23 cellular contexts compared by ENCODE assay signal in the genomic region with DNA sequence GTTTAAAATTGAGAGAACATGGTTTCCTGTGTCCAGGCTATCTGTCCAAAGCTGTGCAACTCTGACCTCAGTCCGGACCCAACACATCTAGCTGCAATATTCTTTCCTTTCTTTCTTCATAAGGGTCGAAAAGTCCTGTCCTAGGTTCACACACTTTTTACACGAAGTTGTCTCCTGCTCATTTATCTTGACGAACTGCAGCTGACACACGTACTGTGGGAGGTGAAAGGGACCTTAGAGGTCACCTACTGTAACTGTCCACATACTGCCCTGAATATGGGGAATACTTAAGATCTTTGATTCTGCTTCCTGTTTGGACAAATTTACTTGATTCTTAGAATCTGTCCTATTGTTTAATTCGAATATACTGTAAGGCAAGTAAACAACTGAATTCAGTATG.
DNase-seq lines count a peak whose midpoint lies in the region; ATAC-seq and TF ChIP-seq lines count a peak whose summit lies in the region.
"Had no signal": no experiment of that assay in that cellular context is flagged by ENCODE, and none has a peak within 500 bp of the region (broad histone marks: within the 10 kb centered on the region; RNA-seq: fewer than 3 reads in every experiment).

No MANE protein-coding gene starts in this region.

- ATAC-seq in HG03378 (IDR thresholded peaks at IDR 0.05; ENCODE audit: unreplicated experiment) (no peak), HG03097 (IDR thresholded peaks at IDR 0.05; ENCODE audit: low FRiP score, unreplicated experiment) (no peak)
- ATAC-seq: left colon; stimulated activated naive CD8-positive, alpha-beta T cell treated with anti-CD3 and anti-CD28 coated beads, Interleukin-15, amount 100 ng/mL, for 72 hours had no signal

- H3K27me3 Mint-ChIP-seq in activated CD4-positive, alpha-beta T cell treated with anti-CD3 and anti-CD28 coated beads, Interleukin-2, amount 10 ng/mL, durations not matched to agents 24 days and 14 days, result no peaks in the 10 kb centered on the region
- H3K27me3 Mint-ChIP-seq in activated CD4-positive, alpha-beta T cell treated with anti-CD3 and anti-CD28 coated beads, Interleukin-2, amount 10 ng/mL, durations not matched to agents 7 days and 5 days, result no peaks in the 10 kb centered on the region
- H3K27me3 Mint-ChIP-seq in HFFc6 (ENCODE audit: insufficient read depth) (no peaks in the 10 kb centered on the region), neural crest cell (ENCODE audit: low read depth) (no peaks in the 10 kb centered on the region)
- H3K27me3 Mint-ChIP-seq: B cell; stimulated activated naive CD8-positive, alpha-beta T cell treated with anti-CD3 and anti-CD28 coated beads, Interleukin-15, amount 100 ng/mL, for 72 hours had no signal

- CTCF ChIA-PET in activated CD4-positive, alpha-beta T cell treated with anti-CD3 and anti-CD28 coated beads, Interleukin-2, amount 10 ng/mL, durations not matched to agents 7 days and 5 days (lab: Charles Lee), result interaction anchor here (0.8 to 1.8 kb wide), 3 partner anchors 13 to 106 kb away, joined by 4 to 8 read pairs (median 4); a partner anchor contains a TSS

- H3K27ac ChIP-seq in brain microvascular endothelial cell, result no peak overlapping the region
- H3K27ac ChIP-seq: prostate gland, tibial nerve had no signal

- H3K27me3 ChIP-seq in brain microvascular endothelial cell (replicated peaks), result no peaks in the 10 kb centered on the region
- H3K27me3 ChIP-seq: tibial nerve had no signal

- intact Hi-C loops in activated CD4-positive, alpha-beta T cell treated with anti-CD3 and anti-CD28 coated beads, Interleukin-2, amount 10 ng/mL, durations not matched to agents 24 days and 14 days (cut with micrococcal nuclease), result no loop called here

- no peak overlapping the region for H3K4me3 Mint-ChIP-seq in activated CD4-positive, alpha-beta T cell treated with anti-CD3 and anti-CD28 coated beads, Interleukin-2, amount 10 ng/mL, durations not matched to agents 24 days and 14 days
- H3K4me3 Mint-ChIP-seq in activated CD4-positive, alpha-beta T cell treated with anti-CD3 and anti-CD28 coated beads, Interleukin-2, amount 10 ng/mL, durations not matched to agents 7 days and 5 days, result no peak overlapping the region
- H3K4me3 Mint-ChIP-seq in HFFc6 (no peak overlapping the region), neural crest cell (peak overlapping the region; percentile 56)
- H3K4me3 Mint-ChIP-seq: B cell; stimulated activated naive CD8-positive, alpha-beta T cell treated with anti-CD3 and anti-CD28 coated beads, Interleukin-15, amount 100 ng/mL, for 72 hours had no signal

- POLR2A ChIA-PET in activated CD4-positive, alpha-beta T cell treated with anti-CD3 and anti-CD28 coated beads, Interleukin-2, amount 10 ng/mL, durations not matched to agents 7 days and 5 days (lab: Charles Lee), result interaction anchor here (0.6 kb wide), 1 partner anchor 24 kb away, joined by 4 read pairs; no protein-coding TSS in a partner anchor

- no peak overlapping the region for H3K4me3 ChIP-seq in brain microvascular endothelial cell (ENCODE audit: low read depth, low read length)
- H3K4me3 ChIP-seq: prostate gland, skin epidermis, tibial nerve had no signal

- no peaks in the 10 kb centered on the region for H3K9me3 Mint-ChIP-seq in activated CD4-positive, alpha-beta T cell treated with anti-CD3 and anti-CD28 coated beads, Interleukin-2, amount 10 ng/mL, durations not matched to agents 24 days and 14 days
- H3K9me3 Mint-ChIP-seq in activated CD4-positive, alpha-beta T cell treated with anti-CD3 and anti-CD28 coated beads, Interleukin-2, amount 10 ng/mL, durations not matched to agents 7 days and 5 days, result no peaks in the 10 kb centered on the region
- H3K9me3 Mint-ChIP-seq in HFFc6 (no peaks in the 10 kb centered on the region), neural crest cell (no peaks in the 10 kb centered on the region)
- H3K9me3 Mint-ChIP-seq: stimulated activated naive CD8-positive, alpha-beta T cell treated with anti-CD3 and anti-CD28 coated beads, Interleukin-15, amount 100 ng/mL, for 72 hours had no signal

- peaks cover 80% of the 10 kb centered on the region for H3K36me3 Mint-ChIP-seq in activated CD4-positive, alpha-beta T cell treated with anti-CD3 and anti-CD28 coated beads, Interleukin-2, amount 10 ng/mL, durations not matched to agents 24 days and 14 days (ENCODE audit: low read depth)
- peaks cover 69% of the 10 kb centered on the region for H3K36me3 Mint-ChIP-seq in activated CD4-positive, alpha-beta T cell treated with anti-CD3 and anti-CD28 coated beads, Interleukin-2, amount 10 ng/mL, durations not matched to agents 7 days and 5 days (ENCODE audit: low read depth)
- peaks cover 63% of the 10 kb centered on the region for H3K36me3 Mint-ChIP-seq in HFFc6 (ENCODE audit: low read depth)
- H3K36me3 Mint-ChIP-seq in neural crest cell (ENCODE audit: low read depth), result peaks cover 12% of the 10 kb centered on the region

- peak; percentile 34 for DNase-seq in activated CD4-positive, alpha-beta T cell treated with anti-CD3 and anti-CD28 coated beads, Interleukin-2, amount 10 ng/mL, durations not matched to agents 24 days and 14 days
- no peak for DNase-seq in activated CD4-positive, alpha-beta T cell treated with anti-CD3 and anti-CD28 coated beads, Interleukin-2, amount 10 ng/mL, durations not matched to agents 7 days and 5 days
- no peak for DNase-seq in HFFc6
- DNase-seq in dermis blood vessel endothelial cell, result peak; percentile 24
- no peak for DNase-seq in neural crest cell (ENCODE audit: low read depth, low spot score)
- no peak for DNase-seq in brain microvascular endothelial cell
- DNase-seq: activated CD4-positive, alpha-beta T cell treated with anti-CD3 and anti-CD28 coated beads for 1 hour; activated gamma-delta T cell; amniotic stem cell; DMS53; GF-D8; HCEC 1CT; KG1; left colon; NCI-H146; NCI-H526 treated with DMSO at 0.1 percent for 48 hours; stimulated activated naive CD8-positive, alpha-beta T cell treated with anti-CD3 and anti-CD28 coated beads, Interleukin-15, amount 100 ng/mL, for 72 hours had no signal

- peaks cover 10% of the 10 kb centered on the region for H3K4me1 Mint-ChIP-seq in activated CD4-positive, alpha-beta T cell treated with anti-CD3 and anti-CD28 coated beads, Interleukin-2, amount 10 ng/mL, durations not matched to agents 24 days and 14 days
- no peaks in the 10 kb centered on the region for H3K4me1 Mint-ChIP-seq in activated CD4-positive, alpha-beta T cell treated with anti-CD3 and anti-CD28 coated beads, Interleukin-2, amount 10 ng/mL, durations not matched to agents 7 days and 5 days
- H3K4me1 Mint-ChIP-seq in HFFc6 (ENCODE audit: low read depth) (peaks cover 48% of the 10 kb centered on the region), neural crest cell (peaks cover 51% of the 10 kb centered on the region)
- H3K4me1 Mint-ChIP-seq: B cell had no signal

- in situ Hi-C loops in brain microvascular endothelial cell (cut with HindIII; ENCODE audit: low pct_ligation_motif_present, low sequenced_read_pairs), result no loop called here

- TF ChIP-seq CTCF in HFFc6 (IDR thresholded peaks at IDR 0.05) (no peak), neural crest cell (conservative IDR thresholded peaks at IDR 0.05) (no peak), brain microvascular endothelial cell (IDR thresholded peaks at IDR 0.05; ENCODE audit: low read depth, low read length, missing control alignments) (no peak)

- no peak overlapping the region for H3K27ac Mint-ChIP-seq in activated CD4-positive, alpha-beta T cell treated with anti-CD3 and anti-CD28 coated beads, Interleukin-2, amount 10 ng/mL, durations not matched to agents 24 days and 14 days
- no peak overlapping the region for H3K27ac Mint-ChIP-seq in activated CD4-positive, alpha-beta T cell treated with anti-CD3 and anti-CD28 coated beads, Interleukin-2, amount 10 ng/mL, durations not matched to agents 7 days and 5 days
- H3K27ac Mint-ChIP-seq in HFFc6 (peak overlapping the region; percentile 27; the same call in 1 of the 2 replicates), neural crest cell (ENCODE audit: unreplicated experiment) (peak overlapping the region; percentile 40)
- H3K27ac Mint-ChIP-seq: B cell had no signal

- H3K36me3 ChIP-seq in brain microvascular endothelial cell (replicated peaks), result peaks cover 37% of the 10 kb centered on the region

Comparison
In these comparisons a context has a peak if more than half of its experiments do, and no peak if none do; other contexts are left out.
1. DNase-seq: peak in activated CD4-positive, alpha-beta T cell treated with anti-CD3 and anti-CD28 coated beads, Interleukin-2, amount 10 ng/mL, durations not matched to agents 24 days and 14 days (single experiment) and dermis blood vessel endothelial cell (single experiment); none in activated CD4-positive, alpha-beta T cell treated with anti-CD3 and anti-CD28 coated beads, Interleukin-2, amount 10 ng/mL, durations not matched to agents 7 days and 5 days (single experiment), HFFc6 (single experiment), neural crest cell (single experiment) and brain microvascular endothelial cell (single experiment).
2. H3K27ac Mint-ChIP-seq: peak in HFFc6 (single experiment) and neural crest cell (single experiment); none in activated CD4-positive, alpha-beta T cell treated with anti-CD3 and anti-CD28 coated beads, Interleukin-2, amount 10 ng/mL, durations not matched to agents 24 days and 14 days (single experiment) and activated CD4-positive, alpha-beta T cell treated with anti-CD3 and anti-CD28 coated beads, Interleukin-2, amount 10 ng/mL, durations not matched to agents 7 days and 5 days (single experiment).